ENCODE assay signal across 1 cellular context in the genomic region with DNA sequence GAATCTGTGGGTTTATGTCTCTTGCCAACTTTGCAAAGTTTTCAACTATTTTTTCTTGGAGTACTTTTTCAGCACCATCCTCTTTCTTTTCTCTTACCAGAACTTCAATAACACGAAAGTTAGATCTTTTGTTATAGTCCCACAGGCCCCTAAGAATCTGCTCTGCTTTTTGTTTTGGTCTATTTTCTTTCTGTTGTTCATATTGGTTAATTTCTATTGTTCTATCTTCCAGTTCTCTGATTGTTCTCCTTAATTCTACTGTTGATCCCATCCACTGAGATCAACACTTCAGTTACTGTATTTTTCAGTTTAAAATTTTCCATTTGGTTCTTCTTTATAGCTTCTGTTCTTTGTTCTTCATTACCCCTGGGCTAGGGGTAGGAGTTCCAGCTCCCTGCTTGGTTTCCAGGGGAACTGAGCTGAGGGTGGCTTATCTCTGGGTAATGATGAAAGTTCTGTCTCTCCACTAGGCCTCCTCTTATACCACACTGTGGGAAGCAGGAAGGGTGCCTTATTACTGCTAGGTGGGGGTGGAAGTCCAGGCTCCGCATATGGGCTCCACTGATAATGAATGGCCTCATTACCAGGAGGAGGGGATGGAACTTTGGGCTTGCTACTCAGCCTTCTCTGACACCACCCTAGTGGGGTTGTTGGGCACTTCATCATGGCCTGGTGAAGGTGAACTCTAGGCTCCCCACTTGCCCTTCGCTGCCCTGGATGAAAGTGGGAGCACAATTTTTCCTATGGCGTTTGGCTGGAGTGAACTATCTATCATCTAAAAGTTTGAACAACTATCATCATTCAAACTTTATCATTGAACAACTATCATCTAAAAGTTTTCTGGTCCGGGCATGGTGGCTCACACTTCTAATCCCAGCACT.
TF ChIP-seq lines count a peak whose summit lies in the region.

No MANE protein-coding gene starts in this region.

TF ChIP-seq in K562, 482 proteins besides CTCF, POLR2A, EP300 and RAD21 (continued from another document and continues in another):
- TF ChIP-seq, protein P1, sequence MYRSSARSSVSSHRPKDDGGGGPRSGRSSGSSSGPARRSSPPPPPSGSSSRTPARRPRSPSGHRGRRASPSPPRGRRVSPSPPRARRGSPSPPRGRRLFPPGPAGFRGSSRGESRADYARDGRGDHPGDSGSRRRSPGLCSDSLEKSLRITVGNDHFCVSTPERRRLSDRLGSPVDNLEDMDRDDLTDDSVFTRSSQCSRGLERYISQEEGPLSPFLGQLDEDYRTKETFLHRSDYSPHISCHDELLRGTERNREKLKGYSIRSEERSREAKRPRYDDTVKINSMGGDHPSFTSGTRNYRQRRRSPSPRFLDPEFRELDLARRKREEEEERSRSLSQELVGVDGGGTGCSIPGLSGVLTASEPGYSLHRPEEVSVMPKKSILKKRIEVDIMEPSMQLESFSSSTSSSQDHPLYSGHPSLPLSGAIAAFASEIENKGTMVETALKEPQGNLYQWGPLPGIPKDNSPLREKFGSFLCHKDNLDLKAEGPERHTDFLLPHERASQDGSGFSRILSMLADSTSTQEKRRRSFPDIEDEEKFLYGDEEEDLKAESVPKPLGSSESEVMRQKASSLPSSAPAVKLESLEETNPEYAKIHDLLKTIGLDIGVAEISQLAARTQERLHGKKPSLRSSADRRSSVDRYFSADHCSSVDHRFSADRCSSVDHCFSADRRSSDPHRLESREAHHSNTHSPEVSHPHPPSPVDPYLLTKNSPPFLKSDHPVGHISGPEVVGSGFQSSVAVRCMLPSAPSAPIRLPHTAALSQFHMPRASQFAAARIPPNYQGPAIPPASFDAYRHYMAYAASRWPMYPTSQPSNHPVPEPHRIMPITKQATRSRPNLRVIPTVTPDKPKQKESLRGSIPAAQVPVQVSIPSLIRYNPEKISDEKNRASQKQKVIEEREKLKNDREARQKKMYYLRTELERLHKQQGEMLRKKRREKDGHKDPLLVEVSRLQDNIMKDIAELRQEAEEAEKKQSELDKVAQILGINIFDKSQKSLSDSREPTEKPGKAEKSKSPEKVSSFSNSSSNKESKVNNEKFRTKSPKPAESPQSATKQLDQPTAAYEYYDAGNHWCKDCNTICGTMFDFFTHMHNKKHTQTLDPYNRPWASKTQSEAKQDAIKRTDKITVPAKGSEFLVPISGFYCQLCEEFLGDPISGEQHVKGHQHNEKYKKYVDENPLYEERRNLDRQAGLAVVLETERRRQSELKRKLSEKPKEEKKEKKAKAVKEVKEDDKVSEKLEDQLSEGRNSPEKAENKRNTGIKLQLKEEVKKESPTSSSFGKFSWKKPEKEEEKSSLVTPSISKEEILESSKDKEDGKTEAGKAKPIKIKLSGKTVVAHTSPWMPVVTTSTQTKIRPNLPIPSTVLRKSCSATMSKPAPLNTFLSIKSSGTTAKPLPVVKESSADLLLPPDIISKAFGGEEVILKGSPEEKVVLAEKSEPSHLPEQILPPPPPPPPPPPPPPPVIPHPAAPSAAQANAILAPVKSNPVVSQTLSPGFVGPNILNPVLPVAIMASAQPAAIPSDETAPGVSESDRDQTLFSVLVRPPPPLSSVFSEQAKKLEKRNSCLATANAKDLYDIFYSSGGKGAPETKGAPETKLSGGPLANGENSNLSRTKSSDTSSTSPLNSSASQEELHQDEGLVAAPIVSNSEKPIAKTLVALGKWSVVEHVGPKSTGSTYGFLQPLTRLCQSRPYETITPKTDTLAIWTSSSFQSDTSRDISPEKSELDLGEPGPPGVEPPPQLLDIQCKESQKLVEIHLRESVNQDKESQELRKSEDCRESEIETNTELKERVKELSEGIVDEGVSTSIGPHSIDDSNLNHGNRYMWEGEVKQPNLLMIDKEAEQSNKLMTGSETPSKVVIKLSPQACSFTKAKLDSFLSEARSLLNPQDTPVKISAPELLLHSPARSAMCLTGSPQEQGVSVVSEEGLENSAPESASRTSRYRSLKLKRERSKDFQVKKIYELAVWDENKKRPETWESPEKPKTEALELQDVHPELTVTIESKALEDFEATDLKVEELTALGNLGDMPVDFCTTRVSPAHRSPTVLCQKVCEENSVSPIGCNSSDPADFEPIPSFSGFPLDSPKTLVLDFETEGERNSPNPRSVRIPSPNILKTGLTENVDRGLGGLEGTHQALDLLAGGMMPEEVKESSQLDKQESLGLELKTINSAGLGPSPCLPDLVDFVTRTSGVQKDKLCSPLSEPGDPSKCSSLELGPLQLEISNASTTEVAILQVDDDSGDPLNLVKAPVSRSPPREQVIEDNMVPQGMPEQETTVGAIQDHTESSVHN (IDR thresholded peaks at IDR 0.05; ENCODE audit: borderline replicate concordance in 1 of 2, low read depth in 1 of 2): 0 out of 4 replicates have a peak, but pooled peaks of 1 of the 2 experiments have one; percentile 20
- TF ChIP-seq, protein P2, sequence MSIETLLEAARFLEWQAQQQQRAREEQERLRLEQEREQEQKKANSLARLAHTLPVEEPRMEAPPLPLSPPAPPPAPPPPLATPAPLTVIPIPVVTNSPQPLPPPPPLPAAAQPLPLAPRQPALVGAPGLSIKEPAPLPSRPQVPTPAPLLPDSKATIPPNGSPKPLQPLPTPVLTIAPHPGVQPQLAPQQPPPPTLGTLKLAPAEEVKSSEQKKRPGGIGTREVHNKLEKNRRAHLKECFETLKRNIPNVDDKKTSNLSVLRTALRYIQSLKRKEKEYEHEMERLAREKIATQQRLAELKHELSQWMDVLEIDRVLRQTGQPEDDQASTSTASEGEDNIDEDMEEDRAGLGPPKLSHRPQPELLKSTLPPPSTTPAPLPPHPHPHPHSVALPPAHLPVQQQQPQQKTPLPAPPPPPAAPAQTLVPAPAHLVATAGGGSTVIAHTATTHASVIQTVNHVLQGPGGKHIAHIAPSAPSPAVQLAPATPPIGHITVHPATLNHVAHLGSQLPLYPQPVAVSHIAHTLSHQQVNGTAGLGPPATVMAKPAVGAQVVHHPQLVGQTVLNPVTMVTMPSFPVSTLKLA (conservative IDR thresholded peaks at IDR 0.05): peak in 1 of 2 experiments; percentile 57; a peak in 2 of 4 replicates
- TF ChIP-seq MEF2A (IDR thresholded peaks at IDR 0.05; ENCODE audit: control insufficient read depth, low read depth, low read length) (peak; percentile 24; the same call in 1 of the 2 replicates), OTX1 (CRISPR knock-in tag; IDR thresholded peaks at IDR 0.05) (peak; percentile 88; the same call in 1 of the 2 replicates), KAT2B (IDR thresholded peaks at IDR 0.05; ENCODE audit: low read depth, low read length) (no peak), NFE2L1 (tag; IDR thresholded peaks at IDR 0.05; ENCODE audit: borderline replicate concordance, low read depth) (no peak), PHB2 (IDR thresholded peaks at IDR 0.05; ENCODE audit: low read depth) (no peak), HDAC6 (IDR thresholded peaks at IDR 0.05; ENCODE audit: low read depth, low read length) (no peak), ETV1 (tag; conservative IDR thresholded peaks at IDR 0.05; ENCODE audit: low read depth) (peak; percentile 88), ZNF766 (CRISPR knock-in tag; conservative IDR thresholded peaks at IDR 0.05) (peak; percentile 96), MCM5 (IDR thresholded peaks at IDR 0.05; ENCODE audit: low read depth) (no peak), DDX20 (tag; IDR thresholded peaks at IDR 0.05; ENCODE audit: low read depth) (peak; percentile 64; the same call in 1 of the 2 replicates), ZNF253 (CRISPR knock-in tag; conservative IDR thresholded peaks at IDR 0.05) (no peak), RUNX1 (IDR thresholded peaks at IDR 0.05; ENCODE audit: low read depth) (no peak; the same call in none of the 2 replicates), TEAD4 (IDR thresholded peaks at IDR 0.05; ENCODE audit: low read length) (peak; percentile 95), TEAD4 (CRISPR knock-in tag; IDR thresholded peaks at IDR 0.05; ENCODE audit: borderline replicate concordance) (no peak), WHSC1 (IDR thresholded peaks at IDR 0.05; ENCODE audit: low read length) (no peak), ZNF696 (CRISPR knock-in tag; conservative IDR thresholded peaks at IDR 0.05) (no peak), PHF8 (IDR thresholded peaks at IDR 0.05; ENCODE audit: borderline replicate concordance, low read length) (no peak), ZNF780A (CRISPR knock-in tag; IDR thresholded peaks at IDR 0.05) (no peak), SIX5 (IDR thresholded peaks at IDR 0.05; ENCODE audit: borderline replicate concordance in 1 of 2, insufficient read depth in 1 of 2, low read depth in 1 of 2, low read length in 2 of 2) (no peak), EGR1 (conservative IDR thresholded peaks at IDR 0.05) (peak; percentile 94), POLR3G (IDR thresholded peaks at IDR 0.05; ENCODE audit: extremely low read depth, insufficient read length, insufficient replicate concordance) (no peak), HNRNPLL (IDR thresholded peaks at IDR 0.05; ENCODE audit: low read depth, low read length, poor library complexity, severe bottlenecking) (no peak), PTBP1 (IDR thresholded peaks at IDR 0.05; ENCODE audit: low read depth, low read length) (no peak), ZC3H4 (CRISPR knock-in tag; IDR thresholded peaks at IDR 0.05; ENCODE audit: borderline replicate concordance) (no peak), GATAD2B (IDR thresholded peaks at IDR 0.05; ENCODE audit: borderline replicate concordance) (peak; percentile 84), PURB (CRISPR knock-in tag; IDR thresholded peaks at IDR 0.05; ENCODE audit: low read depth) (no peak), ZNF830 (CRISPR knock-in tag; IDR thresholded peaks at IDR 0.05) (no peak), E2F3 (CRISPR knock-in tag; IDR thresholded peaks at IDR 0.05) (no peak)
- TF ChIP-seq, protein P3, sequence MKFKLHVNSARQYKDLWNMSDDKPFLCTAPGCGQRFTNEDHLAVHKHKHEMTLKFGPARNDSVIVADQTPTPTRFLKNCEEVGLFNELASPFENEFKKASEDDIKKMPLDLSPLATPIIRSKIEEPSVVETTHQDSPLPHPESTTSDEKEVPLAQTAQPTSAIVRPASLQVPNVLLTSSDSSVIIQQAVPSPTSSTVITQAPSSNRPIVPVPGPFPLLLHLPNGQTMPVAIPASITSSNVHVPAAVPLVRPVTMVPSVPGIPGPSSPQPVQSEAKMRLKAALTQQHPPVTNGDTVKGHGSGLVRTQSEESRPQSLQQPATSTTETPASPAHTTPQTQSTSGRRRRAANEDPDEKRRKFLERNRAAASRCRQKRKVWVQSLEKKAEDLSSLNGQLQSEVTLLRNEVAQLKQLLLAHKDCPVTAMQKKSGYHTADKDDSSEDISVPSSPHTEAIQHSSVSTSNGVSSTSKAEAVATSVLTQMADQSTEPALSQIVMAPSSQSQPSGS (CRISPR knock-in tag; IDR thresholded peaks at IDR 0.05): no peak
- TF ChIP-seq, protein P4, sequence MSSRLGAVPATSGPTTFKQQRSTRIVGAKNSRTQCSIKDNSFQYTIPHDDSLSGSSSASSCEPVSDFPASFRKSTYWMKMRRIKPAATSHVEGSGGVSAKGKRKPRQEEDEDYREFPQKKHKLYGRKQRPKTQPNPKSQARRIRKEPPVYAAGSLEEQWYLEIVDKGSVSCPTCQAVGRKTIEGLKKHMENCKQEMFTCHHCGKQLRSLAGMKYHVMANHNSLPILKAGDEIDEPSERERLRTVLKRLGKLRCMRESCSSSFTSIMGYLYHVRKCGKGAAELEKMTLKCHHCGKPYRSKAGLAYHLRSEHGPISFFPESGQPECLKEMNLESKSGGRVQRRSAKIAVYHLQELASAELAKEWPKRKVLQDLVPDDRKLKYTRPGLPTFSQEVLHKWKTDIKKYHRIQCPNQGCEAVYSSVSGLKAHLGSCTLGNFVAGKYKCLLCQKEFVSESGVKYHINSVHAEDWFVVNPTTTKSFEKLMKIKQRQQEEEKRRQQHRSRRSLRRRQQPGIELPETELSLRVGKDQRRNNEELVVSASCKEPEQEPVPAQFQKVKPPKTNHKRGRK (tag; IDR thresholded peaks at IDR 0.05): peak; percentile 33
- TF ChIP-seq, protein P5, sequence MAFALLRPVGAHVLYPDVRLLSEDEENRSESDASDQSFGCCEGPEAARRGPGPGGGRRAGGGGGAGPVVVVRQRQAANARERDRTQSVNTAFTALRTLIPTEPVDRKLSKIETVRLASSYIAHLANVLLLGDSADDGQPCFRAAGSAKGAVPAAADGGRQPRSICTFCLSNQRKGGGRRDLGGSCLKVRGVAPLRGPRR (CRISPR knock-in tag; IDR thresholded peaks at IDR 0.05): no peak
- TF ChIP-seq, protein P6, sequence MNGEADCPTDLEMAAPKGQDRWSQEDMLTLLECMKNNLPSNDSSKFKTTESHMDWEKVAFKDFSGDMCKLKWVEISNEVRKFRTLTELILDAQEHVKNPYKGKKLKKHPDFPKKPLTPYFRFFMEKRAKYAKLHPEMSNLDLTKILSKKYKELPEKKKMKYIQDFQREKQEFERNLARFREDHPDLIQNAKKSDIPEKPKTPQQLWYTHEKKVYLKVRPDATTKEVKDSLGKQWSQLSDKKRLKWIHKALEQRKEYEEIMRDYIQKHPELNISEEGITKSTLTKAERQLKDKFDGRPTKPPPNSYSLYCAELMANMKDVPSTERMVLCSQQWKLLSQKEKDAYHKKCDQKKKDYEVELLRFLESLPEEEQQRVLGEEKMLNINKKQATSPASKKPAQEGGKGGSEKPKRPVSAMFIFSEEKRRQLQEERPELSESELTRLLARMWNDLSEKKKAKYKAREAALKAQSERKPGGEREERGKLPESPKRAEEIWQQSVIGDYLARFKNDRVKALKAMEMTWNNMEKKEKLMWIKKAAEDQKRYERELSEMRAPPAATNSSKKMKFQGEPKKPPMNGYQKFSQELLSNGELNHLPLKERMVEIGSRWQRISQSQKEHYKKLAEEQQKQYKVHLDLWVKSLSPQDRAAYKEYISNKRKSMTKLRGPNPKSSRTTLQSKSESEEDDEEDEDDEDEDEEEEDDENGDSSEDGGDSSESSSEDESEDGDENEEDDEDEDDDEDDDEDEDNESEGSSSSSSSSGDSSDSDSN (IDR thresholded peaks at IDR 0.05; ENCODE audit: borderline replicate concordance in 1 of 2, low read depth in 2 of 2, low read length in 2 of 2): peak; percentile 80 to 92; a peak in 3 of 4 replicates
- TF ChIP-seq, protein P7, sequence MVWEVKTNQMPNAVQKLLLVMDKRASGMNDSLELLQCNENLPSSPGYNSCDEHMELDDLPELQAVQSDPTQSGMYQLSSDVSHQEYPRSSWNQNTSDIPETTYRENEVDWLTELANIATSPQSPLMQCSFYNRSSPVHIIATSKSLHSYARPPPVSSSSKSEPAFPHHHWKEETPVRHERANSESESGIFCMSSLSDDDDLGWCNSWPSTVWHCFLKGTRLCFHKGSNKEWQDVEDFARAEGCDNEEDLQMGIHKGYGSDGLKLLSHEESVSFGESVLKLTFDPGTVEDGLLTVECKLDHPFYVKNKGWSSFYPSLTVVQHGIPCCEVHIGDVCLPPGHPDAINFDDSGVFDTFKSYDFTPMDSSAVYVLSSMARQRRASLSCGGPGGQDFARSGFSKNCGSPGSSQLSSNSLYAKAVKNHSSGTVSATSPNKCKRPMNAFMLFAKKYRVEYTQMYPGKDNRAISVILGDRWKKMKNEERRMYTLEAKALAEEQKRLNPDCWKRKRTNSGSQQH (CRISPR knock-in tag; IDR thresholded peaks at IDR 0.05): peak; percentile 65; the same call in 1 of the 2 replicates
- TF ChIP-seq, protein P8, sequence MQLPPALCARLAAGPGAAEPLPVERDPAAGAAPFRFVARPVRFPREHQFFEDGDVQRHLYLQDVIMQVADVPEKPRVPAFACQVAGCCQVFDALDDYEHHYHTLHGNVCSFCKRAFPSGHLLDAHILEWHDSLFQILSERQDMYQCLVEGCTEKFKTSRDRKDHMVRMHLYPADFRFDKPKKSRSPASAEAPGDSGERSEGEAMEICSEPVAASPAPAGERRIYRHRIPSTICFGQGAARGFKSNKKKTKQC (CRISPR knock-in tag; IDR thresholded peaks at IDR 0.05): peak; percentile 58; the same call in 1 of the 2 replicates
- TF ChIP-seq, protein P9, sequence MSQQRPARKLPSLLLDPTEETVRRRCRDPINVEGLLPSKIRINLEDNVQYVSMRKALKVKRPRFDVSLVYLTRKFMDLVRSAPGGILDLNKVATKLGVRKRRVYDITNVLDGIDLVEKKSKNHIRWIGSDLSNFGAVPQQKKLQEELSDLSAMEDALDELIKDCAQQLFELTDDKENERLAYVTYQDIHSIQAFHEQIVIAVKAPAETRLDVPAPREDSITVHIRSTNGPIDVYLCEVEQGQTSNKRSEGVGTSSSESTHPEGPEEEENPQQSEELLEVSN (IDR thresholded peaks at IDR 0.05; ENCODE audit: borderline replicate concordance in 1 of 2, extremely low read depth in 1 of 2, insufficient read depth in 1 of 2, insufficient read length in 1 of 2, low read depth in 1 of 2, low read length in 1 of 2, poor library complexity in 1 of 2, severe bottlenecking in 1 of 2): no peak
